23 cellular contexts compared by ENCODE assay signal in genomic region chr3:71078199-71078598, GRCh38.
A peak's percentile ranks its signal among the peaks of the same experiment; 100 is the strongest.
DNase-seq lines count a peak whose midpoint lies in the region; ATAC-seq and TF ChIP-seq lines count a peak whose summit lies in the region.
"Had no signal": no experiment of that assay in that cellular context is flagged by ENCODE, and none has a peak within 500 bp of the region (broad histone marks: within the 10 kb centered on the region; RNA-seq: fewer than 3 reads in every experiment).

No MANE protein-coding gene starts in this region.

- DNase-seq in activated naive CD4-positive, alpha-beta T cell treated with Interleukin-2 at 50 U/mL for 16 hours = no peak
- DNase-seq in activated B cell treated with CpG ODN at 0.5 μM for 24 hours = no peak
- DNase-seq in immature natural killer cell = no peak
- no peak for DNase-seq in transverse colon
- no peak for DNase-seq in NOMO-1 treated with DMSO at 0.1 percent for 48 hours (lab: John Stamatoyannopoulos, UW; ENCODE audit: unreplicated experiment)
- DNase-seq in right lobe of liver = no peak
- DNase-seq: activated CD4-positive, alpha-beta T cell treated with anti-CD3 and anti-CD28 coated beads for 1 hour; amniotic stem cell; dermis blood vessel endothelial cell; DND-41; foreskin melanocyte; KG1; NCI-H187 treated with DMSO at 0.1 percent for 48 hours; NCI-H2227 treated with DMSO at 0.1 percent for 48 hours; stimulated activated CD4-positive, alpha-beta T cell treated with anti-CD3 and anti-CD28 coated beads, Interleukin-4, amount 100 ng/mL, for 24 hours; T-helper 9 cell had no signal

- ATAC-seq in activated B cell treated with CpG ODN at 0.5 μM for 24 hours (ENCODE audit: low read depth) (no peak), GM19351 (IDR thresholded peaks at IDR 0.05; ENCODE audit: unreplicated experiment) (no peak), right lobe of liver (no peak)
- ATAC-seq: Panc1 had no signal

- CTCF ChIA-PET in activated B cell treated with CpG ODN at 0.5 μM for 24 hours (lab: Charles Lee) = interaction anchor here (1.0 to 2.1 kb wide), 2 partner anchors 7 to 9 kb away, joined by 3 to 7 read pairs; no protein-coding TSS in a partner anchor

- TF ChIP-seq POLR2A in transverse colon (IDR thresholded peaks at IDR 0.05) = no peak
- no peak for TF ChIP-seq POLR2A in right lobe of liver (IDR thresholded peaks at IDR 0.05)

- H3K27me3 ChIP-seq in transverse colon = no peaks in the 10 kb centered on the region
- H3K27me3 ChIP-seq in right lobe of liver = no peaks in the 10 kb centered on the region
- H3K27me3 ChIP-seq: neural progenitor cell had no signal

- peak overlapping the region; percentile 71 for H3K4me3 Mint-ChIP-seq in activated naive CD4-positive, alpha-beta T cell treated with anti-CD3 and anti-CD28 coated beads, Interleukin-2, amount 50 U/mL, for 24 hours
- H3K4me3 Mint-ChIP-seq in activated B cell treated with CpG ODN at 0.5 μM for 24 hours (peak overlapping the region; percentile 55), immature natural killer cell (no peak overlapping the region)
- H3K4me3 Mint-ChIP-seq: neural progenitor cell had no signal

- no peaks in the 10 kb centered on the region for H3K27me3 Mint-ChIP-seq in activated naive CD4-positive, alpha-beta T cell treated with anti-CD3 and anti-CD28 coated beads, Interleukin-2, amount 50 U/mL, for 24 hours
- H3K27me3 Mint-ChIP-seq in activated B cell treated with CpG ODN at 0.5 μM for 24 hours (no peaks in the 10 kb centered on the region), immature natural killer cell (ENCODE audit: low read depth in 3 of 3) (no peaks in the 10 kb centered on the region)

- H3K4me1 ChIP-seq in transverse colon (peaks cover 29 to 58% (median 35%) of the 10 kb centered on the region in 4 donors), right lobe of liver (peaks cover 0 to 11% (median 5%) of the 10 kb centered on the region in 4 donors)
- H3K4me1 ChIP-seq: prostate gland had no signal

- H3K4me1 Mint-ChIP-seq in activated naive CD4-positive, alpha-beta T cell treated with anti-CD3 and anti-CD28 coated beads, Interleukin-2, amount 50 U/mL, for 24 hours = peaks cover 94% of the 10 kb centered on the region
- H3K4me1 Mint-ChIP-seq in activated B cell treated with CpG ODN at 0.5 μM for 24 hours = peaks cover 92% of the 10 kb centered on the region
- H3K4me1 Mint-ChIP-seq in immature natural killer cell = peaks cover 77 to 92% of the 10 kb centered on the region in 2 donors

- TF ChIP-seq CTCF in activated B cell treated with CpG ODN at 0.5 μM for 24 hours (IDR thresholded peaks at IDR 0.05) = no peak
- TF ChIP-seq CTCF in transverse colon (IDR thresholded peaks at IDR 0.05) = no peak
- no peak for TF ChIP-seq CTCF in right lobe of liver (IDR thresholded peaks at IDR 0.05)

- H3K36me3 ChIP-seq in transverse colon = no peaks in the 10 kb centered on the region
- no peaks in the 10 kb centered on the region for H3K36me3 ChIP-seq in right lobe of liver
- H3K36me3 ChIP-seq: neural progenitor cell, prostate gland had no signal

- peak overlapping the region in 3 of 4 donors; percentile 23 to 51 (median 39) for H3K27ac ChIP-seq in transverse colon
- H3K27ac ChIP-seq in right lobe of liver = no peak overlapping the region
- H3K27ac ChIP-seq: epithelial cell of prostate, neural progenitor cell had no signal

- in situ Hi-C loops in transverse colon (cut with MboI; ENCODE audit: low pct_ligation_motif_present in 1 of 4, low pct_unique_long_range_greater_than_20kb in 1 of 4, low sequenced_read_pairs in 3 of 4) = loop anchor here in 1 of 4 donors (10.0 kb wide), 1 partner anchor 73 kb away; no protein-coding TSS in a partner anchor

- H3K36me3 Mint-ChIP-seq in activated naive CD4-positive, alpha-beta T cell treated with anti-CD3 and anti-CD28 coated beads, Interleukin-2, amount 50 U/mL, for 24 hours = peaks cover 34% of the 10 kb centered on the region
- H3K36me3 Mint-ChIP-seq in activated B cell treated with CpG ODN at 0.5 μM for 24 hours (ENCODE audit: low read depth) (peaks cover 69% of the 10 kb centered on the region), immature natural killer cell (peaks cover 0 to 4% (median 3%) of the 10 kb centered on the region in 3 donors)
- H3K36me3 Mint-ChIP-seq: neural progenitor cell had no signal

- intact Hi-C loops in activated B cell treated with CpG ODN at 0.5 μM for 24 hours (cut with micrococcal nuclease) = loop anchor here (1.0 kb wide), 1 partner anchor 8 kb away; no protein-coding TSS in a partner anchor
- intact Hi-C loops in transverse colon (cut with DNase I; ENCODE audit: low total_unique reads) = no loop called here
- intact Hi-C loops in right lobe of liver (cut with DNase I) = no loop called here

- peak overlapping the region; percentile 85 for H3K27ac Mint-ChIP-seq in activated naive CD4-positive, alpha-beta T cell treated with anti-CD3 and anti-CD28 coated beads, Interleukin-2, amount 50 U/mL, for 24 hours
- H3K27ac Mint-ChIP-seq in activated B cell treated with CpG ODN at 0.5 μM for 24 hours (peak overlapping the region; percentile 88), immature natural killer cell (peak overlapping the region in 5 of 6 donors; percentile 22 to 75 (median 39))
- H3K27ac Mint-ChIP-seq: neural progenitor cell had no signal

- peaks cover 4% of the 10 kb centered on the region for H3K9me3 Mint-ChIP-seq in activated naive CD4-positive, alpha-beta T cell treated with anti-CD3 and anti-CD28 coated beads, Interleukin-2, amount 50 U/mL, for 24 hours
- H3K9me3 Mint-ChIP-seq in activated B cell treated with CpG ODN at 0.5 μM for 24 hours (no peaks in the 10 kb centered on the region), immature natural killer cell (no peaks in the 10 kb centered on the region)
- H3K9me3 Mint-ChIP-seq: neural progenitor cell had no signal

- no peaks in the 10 kb centered on the region for H3K9me3 ChIP-seq in transverse colon
- no peaks in the 10 kb centered on the region for H3K9me3 ChIP-seq in right lobe of liver
- H3K9me3 ChIP-seq: prostate gland had no signal

- WGBS in transverse colon (ENCODE audit: low coverage in 1 of 2), 2 donors = 51 to 60% methylated on average over 2 to 3 of the region's 3 CpGs
- 93% methylated on average over 3 of the region's 3 CpGs for WGBS in right lobe of liver (ENCODE audit: insufficient coverage, low coverage, low lambda C conversion rate, missing lambda C conversion rate)

- POLR2A ChIA-PET in activated B cell treated with CpG ODN at 0.5 μM for 24 hours (lab: Charles Lee) = interaction anchor here (0.6 to 34.8 kb wide), 5 partner anchors 9 to 70 kb away, joined by 4 to 785 read pairs (median 339); no protein-coding TSS in a partner anchor

- H3K4me3 ChIP-seq in transverse colon = no peak overlapping the region
- H3K4me3 ChIP-seq in right lobe of liver = no peak overlapping the region
- H3K4me3 ChIP-seq: neural progenitor cell, prostate gland, smooth muscle cell had no signal

- TF ChIP-seq EP300 in transverse colon (IDR thresholded peaks at IDR 0.05; ENCODE audit: low read depth) = no peak

Comparison
In these comparisons a context has a peak if more than half of its experiments do, and no peak if none do; other contexts are left out.
1. H3K4me3 Mint-ChIP-seq: peak in activated naive CD4-positive, alpha-beta T cell treated with anti-CD3 and anti-CD28 coated beads, Interleukin-2, amount 50 U/mL, for 24 hours (single experiment) and activated B cell treated with CpG ODN at 0.5 μM for 24 hours (single experiment); none in immature natural killer cell (0 of 5).
2. H3K27ac ChIP-seq: peak in transverse colon (3 of 4); none in right lobe of liver (0 of 3).
3. Peak in every context shown above with its lines, with median percentiles within 50 percentile points of each other: H3K27ac Mint-ChIP-seq.